In genomic region chrX:78315745-78316144, GRCh38 we compare ENCODE assay signal across 1 cellular context.
TF ChIP-seq lines count a peak whose summit lies in the region.

No MANE protein-coding gene starts in this region.

TF ChIP-seq in GM12878, 131 proteins besides CTCF, POLR2A, EP300 and RAD21 (continued from another document):
- TF ChIP-seq BCLAF1 (IDR thresholded peaks at IDR 0.05) (no peak), PKNOX1 (IDR thresholded peaks at IDR 0.05) (no peak), MYB (IDR thresholded peaks at IDR 0.05; ENCODE audit: borderline replicate concordance, low read depth, low read length) (no peak), ZNF24 (IDR thresholded peaks at IDR 0.05) (no peak), BCL11A (IDR thresholded peaks at IDR 0.05; ENCODE audit: low read depth, low read length) (no peak), BACH1 (IDR thresholded peaks at IDR 0.05; ENCODE audit: borderline replicate concordance) (no peak), EED (IDR thresholded peaks at IDR 0.05; ENCODE audit: low read depth) (no peak), PML (IDR thresholded peaks at IDR 0.05; ENCODE audit: low read length) (no peak)
